Comparison of ENCODE assay signal across 17 cellular contexts in the genomic region with DNA sequence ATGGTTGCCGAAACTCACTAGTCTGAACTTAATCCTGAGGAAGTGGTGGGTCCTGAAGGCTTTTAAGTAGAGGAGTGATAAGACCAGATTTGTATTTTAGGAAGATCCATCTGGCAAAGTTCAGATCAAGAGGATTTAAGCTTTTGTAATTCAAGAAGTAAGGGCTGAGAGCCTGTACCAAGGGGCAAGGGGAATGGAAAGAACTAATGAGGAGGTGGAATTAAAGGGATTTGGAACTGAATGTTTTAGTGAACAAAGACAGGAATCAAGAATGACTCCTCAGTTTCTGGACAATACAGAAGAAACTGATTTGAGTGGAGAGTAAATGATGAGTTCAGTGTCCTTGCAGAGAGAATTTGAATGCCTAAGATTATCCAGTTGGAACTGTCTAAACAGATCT.
DNase-seq lines count a peak whose midpoint lies in the region.
"Had no signal": no experiment of that assay in that cellular context is flagged by ENCODE, and none has a peak within 500 bp of the region (broad histone marks: within the 10 kb centered on the region; RNA-seq: fewer than 3 reads in every experiment).

No MANE protein-coding gene starts in this region.

- peaks cover 5 to 20% of the 10 kb centered on the region in 2 donors for H3K9me3 ChIP-seq in neuronal stem cell (replicated peaks in 1 of 2; ENCODE audit: control insufficient read depth in 2 of 2, insufficient read depth in 1 of 2, low read depth in 1 of 2, low read length in 2 of 2)

- no peak overlapping the region for H2AFZ ChIP-seq in neuronal stem cell (ENCODE audit: low read length)
- H2AFZ ChIP-seq: GM23248 had no signal

- H3K14ac ChIP-seq in neuronal stem cell (ENCODE audit: low read length), result no peak overlapping the region

- H3K4me2 ChIP-seq in neuronal stem cell (ENCODE audit: insufficient read depth, low read length, poor library complexity, severe bottlenecking), result no peak overlapping the region
- H3K4me2 ChIP-seq: A549 had no signal

- no peak overlapping the region for H2BK5ac ChIP-seq in neuronal stem cell (ENCODE audit: low read length)

- H3K18ac ChIP-seq in neuronal stem cell (ENCODE audit: low read length), result no peak overlapping the region

- H3K4ac ChIP-seq in neuronal stem cell (ENCODE audit: low read length), result no peak overlapping the region

- H2BK12ac ChIP-seq in neuronal stem cell (ENCODE audit: low read length), result no peak overlapping the region

- H4K8ac ChIP-seq in neuronal stem cell (ENCODE audit: low read depth, low read length), result no peak overlapping the region

- H3K9ac ChIP-seq in neuronal stem cell (ENCODE audit: low read depth, low read length, poor library complexity), result no peak overlapping the region
- H3K9ac ChIP-seq: GM23248 had no signal

- H4K91ac ChIP-seq in neuronal stem cell (ENCODE audit: low read depth, low read length, poor library complexity), result no peak overlapping the region

- H3K4me3 ChIP-seq in neuronal stem cell (ENCODE audit: low read length in 2 of 2), result no peak overlapping the region
- H3K4me3 ChIP-seq: A549, GM12878, GM23248 had no signal

- no peak overlapping the region for H2AK5ac ChIP-seq in neuronal stem cell (ENCODE audit: low read depth, low read length)

- H3K27ac ChIP-seq in neuronal stem cell (replicated peaks; ENCODE audit: low read length), result peak overlapping the region; percentile 36
- H3K27ac ChIP-seq: 22Rv1, A549, C4-2B, GM23248 had no signal

- WGBS in neuronal stem cell (ENCODE audit: extremely low coverage in 2 of 2, insufficient read length in 2 of 2, insufficient replicate concordance in 1 of 2), 2 donors, result no CpG with 5 or more reads among the region's 1 CpG

- no peaks in the 10 kb centered on the region for H3K36me3 ChIP-seq in neuronal stem cell (replicated peaks in 1 of 2; ENCODE audit: control insufficient read depth in 2 of 2, insufficient read depth in 2 of 2, low read length in 2 of 2)

- no peaks in the 10 kb centered on the region for H3K27me3 ChIP-seq in neuronal stem cell (ENCODE audit: control insufficient read depth in 3 of 3, insufficient read depth in 3 of 3, low read depth in 1 of 3, low read length in 3 of 3)

- no peak overlapping the region for H2BK15ac ChIP-seq in neuronal stem cell (ENCODE audit: low read length)

- no peak overlapping the region for H2BK120ac ChIP-seq in neuronal stem cell (ENCODE audit: low read depth, low read length)

- H3K4me1 ChIP-seq in neuronal stem cell (ENCODE audit: control insufficient read depth in 2 of 2, insufficient read depth in 1 of 2, low read depth in 1 of 2, low read length in 2 of 2), result no peaks in the 10 kb centered on the region
- H3K4me1 ChIP-seq: A549, Caco-2 had no signal

- no peak overlapping the region for H3K23ac ChIP-seq in neuronal stem cell (ENCODE audit: low read depth, low read length, poor library complexity)

- DNase-seq in DMS53 (lab: John Stamatoyannopoulos, UW) (peak; percentile 15), DMS53 treated with DMSO at 0.1 percent for 48 hours (lab: John Stamatoyannopoulos, UW; ENCODE audit: unreplicated experiment) (no peak), NCI-H82 treated with DMSO at 0.1 percent for 48 hours (lab: John Stamatoyannopoulos, UW; ENCODE audit: unreplicated experiment) (peak; percentile 28), neuronal stem cell (ENCODE audit: low spot score) (no peak), SIG-M5 (lab: John Stamatoyannopoulos, UW) (no peak), SHP77 treated with DMSO at 0.1 percent for 48 hours (lab: John Stamatoyannopoulos, UW) (no peak)
- no peak for DNase-seq in NK-92 treated with Interleukin-12 subunit alpha and Interleukin-12 subunit beta, amount 100 ng/mL, for 24 hours (lab: John Stamatoyannopoulos, UW)
- DNase-seq: AML-193; Caco-2; CD4-positive, alpha-beta T cell; DMS79 treated with DMSO at 0.1 percent for 48 hours; GM23248; HCEC 1CT had no signal

- no peaks in the 10 kb centered on the region for H3K79me1 ChIP-seq in neuronal stem cell (ENCODE audit: low read depth, low read length)

Comparison
In these comparisons a context has a peak if more than half of its experiments do, and no peak if none do; other contexts are left out.
1. DNase-seq: peak in DMS53 (single experiment) and NCI-H82 treated with DMSO at 0.1 percent for 48 hours (single experiment); none in DMS53 treated with DMSO at 0.1 percent for 48 hours (single experiment), neuronal stem cell (single experiment), SIG-M5 (single experiment), NK-92 treated with Interleukin-12 subunit alpha and Interleukin-12 subunit beta, amount 100 ng/mL, for 24 hours (single experiment) and SHP77 treated with DMSO at 0.1 percent for 48 hours (single experiment).